Comparison of ENCODE assay signal across 21 cellular contexts in the genomic region with DNA sequence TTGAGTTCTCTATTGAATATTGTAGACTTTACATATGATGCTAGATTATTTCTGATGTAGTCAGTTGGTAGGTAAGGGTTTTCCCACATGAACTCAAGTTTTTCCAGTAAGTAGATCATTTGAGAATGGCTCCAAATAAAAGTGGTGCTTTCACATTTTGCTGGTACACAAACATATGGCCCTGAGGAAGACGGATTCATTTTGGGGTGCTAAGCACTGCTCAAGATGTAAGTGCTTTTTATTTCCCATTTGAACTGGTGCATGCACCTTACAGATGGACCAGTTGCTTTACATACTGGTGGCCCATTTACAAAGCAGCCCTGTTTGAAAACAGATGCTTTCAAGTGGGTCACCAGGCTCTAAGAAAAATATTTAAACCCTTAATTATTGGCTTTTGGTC.
DNase-seq lines count a peak whose midpoint lies in the region; ATAC-seq and TF ChIP-seq lines count a peak whose summit lies in the region.
"Had no signal": no experiment of that assay in that cellular context is flagged by ENCODE, and none has a peak within 500 bp of the region (broad histone marks: within the 10 kb centered on the region; RNA-seq: fewer than 3 reads in every experiment).

No MANE protein-coding gene starts in this region.

- H3K9me3 ChIP-seq in gastroesophageal sphincter (no peaks in the 10 kb centered on the region), stomach smooth muscle (ENCODE audit: control insufficient read depth in 2 of 2, low read length in 2 of 2) (no peaks in the 10 kb centered on the region)
- H3K9me3 ChIP-seq: MG63, SJCRH30 had no signal

- H3K4me3 ChIP-seq in gastroesophageal sphincter (no peak overlapping the region), stomach smooth muscle (ENCODE audit: low read length in 2 of 2) (no peak overlapping the region), lower leg skin (ENCODE audit: low read depth, poor library complexity, severe bottlenecking) (no peak overlapping the region)
- H3K4me3 ChIP-seq: MG63, SJCRH30 had no signal

- H3K36me3 ChIP-seq in gastroesophageal sphincter (no peaks in the 10 kb centered on the region), stomach smooth muscle (ENCODE audit: control insufficient read depth in 2 of 2, insufficient read depth in 2 of 2, low read length in 2 of 2) (no peaks in the 10 kb centered on the region)
- H3K36me3 ChIP-seq: MG63, SJCRH30 had no signal

- no peak overlapping the region for H3K9ac ChIP-seq in stomach smooth muscle (ENCODE audit: low read length in 2 of 2)

- TF ChIP-seq CTCF in gastroesophageal sphincter (IDR thresholded peaks at IDR 0.05): no peak
- TF ChIP-seq CTCF in nephron progenitor cell (IDR thresholded peaks at IDR 0.05): no peak
- TF ChIP-seq CTCF in lower leg skin (IDR thresholded peaks at IDR 0.05): no peak

- H3K27ac Mint-ChIP-seq in nephron progenitor cell: peak overlapping the region; percentile 38
- no peak overlapping the region for H3K27ac Mint-ChIP-seq in activated naive CD4-positive, alpha-beta T cell treated with anti-CD3 and anti-CD28 coated beads, Interleukin-2, amount 10 ng/mL, durations not matched to agents 7 days and 5 days

- H3K36me3 Mint-ChIP-seq in nephron progenitor cell (ENCODE audit: low read depth): no peaks in the 10 kb centered on the region
- no peaks in the 10 kb centered on the region for H3K36me3 Mint-ChIP-seq in activated naive CD4-positive, alpha-beta T cell treated with anti-CD3 and anti-CD28 coated beads, Interleukin-2, amount 10 ng/mL, durations not matched to agents 7 days and 5 days

- H3K27me3 ChIP-seq in gastroesophageal sphincter (no peaks in the 10 kb centered on the region), stomach smooth muscle (ENCODE audit: control insufficient read depth in 1 of 2, insufficient read depth in 2 of 2, low read length in 2 of 2) (no peaks in the 10 kb centered on the region)
- H3K27me3 ChIP-seq: MG63 had no signal

- no peak overlapping the region for H3K4me3 Mint-ChIP-seq in nephron progenitor cell
- no peak overlapping the region for H3K4me3 Mint-ChIP-seq in activated naive CD4-positive, alpha-beta T cell treated with anti-CD3 and anti-CD28 coated beads, Interleukin-2, amount 10 ng/mL, durations not matched to agents 7 days and 5 days

- H3K27ac ChIP-seq in gastroesophageal sphincter (peak overlapping the region; percentile 31 to 86 (median 74)), stomach smooth muscle (ENCODE audit: low read length) (peak overlapping the region; percentile 53)
- H3K27ac ChIP-seq: SJCRH30 had no signal

- peak; percentile 3 for DNase-seq in NCI-H69 (lab: John Stamatoyannopoulos, UW)
- no peak for DNase-seq in nephron progenitor cell
- DNase-seq in lower leg skin (ENCODE audit: low spot score in 2 of 2): no peak
- no peak for DNase-seq in Right ventricle myocardium superior
- no peak for DNase-seq in activated naive CD4-positive, alpha-beta T cell treated with anti-CD3 and anti-CD28 coated beads, Interleukin-2, amount 10 ng/mL, durations not matched to agents 7 days and 5 days
- DNase-seq: DMS153, DND-41, H7, KG1, MG63, NCI-H1417, NCI-H1694, NCI-H2029 treated with DMSO at 0.1 percent for 48 hours, NCI-H2227 treated with DMSO at 0.1 percent for 48 hours, NCI-H510A treated with DMSO at 0.1 percent for 48 hours, NCI-H748 treated with DMSO at 0.1 percent for 48 hours, PC-3, SJCRH30 had no signal

- no peak for ATAC-seq in gastroesophageal sphincter
- ATAC-seq in Right ventricle myocardium superior (ENCODE audit: poor library complexity): no peak
- no peak for ATAC-seq in HG02588 (IDR thresholded peaks at IDR 0.05; ENCODE audit: unreplicated experiment)
- ATAC-seq: PC-3 had no signal

- no peaks in the 10 kb centered on the region for H3K9me3 Mint-ChIP-seq in nephron progenitor cell
- no peaks in the 10 kb centered on the region for H3K9me3 Mint-ChIP-seq in activated naive CD4-positive, alpha-beta T cell treated with anti-CD3 and anti-CD28 coated beads, Interleukin-2, amount 10 ng/mL, durations not matched to agents 7 days and 5 days

- H3K4me1 ChIP-seq in gastroesophageal sphincter: peaks cover 4 to 49% (median 19%) of the 10 kb centered on the region in 3 donors
- peaks cover 13% of the 10 kb centered on the region for H3K4me1 ChIP-seq in stomach smooth muscle (ENCODE audit: control insufficient read depth, insufficient read depth, low read length)
- H3K4me1 ChIP-seq: SJCRH30 had no signal

- H3K4me1 Mint-ChIP-seq in nephron progenitor cell: peaks cover 84% of the 10 kb centered on the region
- H3K4me1 Mint-ChIP-seq in activated naive CD4-positive, alpha-beta T cell treated with anti-CD3 and anti-CD28 coated beads, Interleukin-2, amount 10 ng/mL, durations not matched to agents 7 days and 5 days: no peaks in the 10 kb centered on the region

- TF ChIP-seq EP300 in gastroesophageal sphincter (IDR thresholded peaks at IDR 0.05): no peak

- 71 to 85% methylated on average over 1 of the region's 1 CpG for WGBS in gastroesophageal sphincter (ENCODE audit: low coverage in 1 of 2), 2 donors
- 81 to 85% methylated on average over 1 of the region's 1 CpG for WGBS in lower leg skin, 2 donors

- H3K27me3 Mint-ChIP-seq in nephron progenitor cell (ENCODE audit: low read depth, poor library complexity): no peaks in the 10 kb centered on the region
- no peaks in the 10 kb centered on the region for H3K27me3 Mint-ChIP-seq in activated naive CD4-positive, alpha-beta T cell treated with anti-CD3 and anti-CD28 coated beads, Interleukin-2, amount 10 ng/mL, durations not matched to agents 7 days and 5 days

- CTCF ChIA-PET in activated naive CD4-positive, alpha-beta T cell treated with anti-CD3 and anti-CD28 coated beads, Interleukin-2, amount 10 ng/mL, durations not matched to agents 7 days and 5 days (lab: Charles Lee): no interaction called here

- TF ChIP-seq POLR2A in gastroesophageal sphincter (IDR thresholded peaks at IDR 0.05) (no peak), lower leg skin (IDR thresholded peaks at IDR 0.05) (no peak)

- intact Hi-C loops in lower leg skin (cut with DNase I; ENCODE audit: low total_unique reads): no loop called here
- intact Hi-C loops in Right ventricle myocardium superior (cut with DNase I): no loop called here
